In genomic region chr12:31874961-31875608, GRCh38 we compare ENCODE assay signal across 8 cellular contexts.
DNase-seq lines count a peak whose midpoint lies in the region; ATAC-seq and TF ChIP-seq lines count a peak whose summit lies in the region.

No MANE protein-coding gene starts in this region.

- H3K27ac ChIP-seq in SJCRH30, result peak overlapping the region; percentile 26; the same call in 1 of the 2 replicates
- H3K27ac ChIP-seq in coronary artery, result peak overlapping the region in 1 of 2 donors; percentile 35

- H3K27me3 Mint-ChIP-seq in activated naive CD4-positive, alpha-beta T cell treated with anti-CD3 and anti-CD28 coated beads, Interleukin-2, amount 50 U/mL, for 24 hours, result no peaks in the 10 kb centered on the region
- H3K27me3 Mint-ChIP-seq in immature natural killer cell (ENCODE audit: low read depth in 3 of 3), result peaks cover 4 to 8% (median 5%) of the 10 kb centered on the region in 3 donors

- H3K4me1 ChIP-seq in SJCRH30, result peaks cover 28% of the 10 kb centered on the region

- in situ Hi-C loops in G401 (cut with HindIII; ENCODE audit: low sequenced_read_pairs), result no loop called here

- TF ChIP-seq CTCF in coronary artery (IDR thresholded peaks at IDR 0.05), result no peak

- H3K9me3 Mint-ChIP-seq in activated naive CD4-positive, alpha-beta T cell treated with anti-CD3 and anti-CD28 coated beads, Interleukin-2, amount 50 U/mL, for 24 hours, result peaks cover 11% of the 10 kb centered on the region
- peaks cover 0 to 3% (median 0%) of the 10 kb centered on the region in 6 donors for H3K9me3 Mint-ChIP-seq in immature natural killer cell

- H3K36me3 Mint-ChIP-seq in activated naive CD4-positive, alpha-beta T cell treated with anti-CD3 and anti-CD28 coated beads, Interleukin-2, amount 50 U/mL, for 24 hours, result peaks cover 13% of the 10 kb centered on the region
- H3K36me3 Mint-ChIP-seq in immature natural killer cell, result peaks cover 9 to 25% (median 22%) of the 10 kb centered on the region in 3 donors

- H3K4me3 Mint-ChIP-seq in activated naive CD4-positive, alpha-beta T cell treated with anti-CD3 and anti-CD28 coated beads, Interleukin-2, amount 50 U/mL, for 24 hours, result peak overlapping the region; percentile 55
- H3K4me3 Mint-ChIP-seq in immature natural killer cell, result peak overlapping the region; percentile 16 to 74 (median 34)

- peaks cover 3% of the 10 kb centered on the region; the same call in 1 of the 2 replicates for H3K9me3 ChIP-seq in SJCRH30 (replicated peaks)

- H3K36me3 ChIP-seq in SJCRH30, result no peaks in the 10 kb centered on the region

- peak; percentile 65 for ATAC-seq in HG02588 (IDR thresholded peaks at IDR 0.05; ENCODE audit: unreplicated experiment)

- no peaks in the 10 kb centered on the region for H3K27me3 ChIP-seq in SJCRH30

- DNase-seq in DMS53 treated with DMSO at 0.1 percent for 48 hours (lab: John Stamatoyannopoulos, UW; ENCODE audit: unreplicated experiment) (peak; percentile 33), SJCRH30 (peak; percentile 45 to 67), immature natural killer cell (peak; percentile 42 to 64 (median 53)), G401 (ENCODE audit: low spot score) (no peak), coronary artery (ENCODE audit: low spot score) (no peak)
- DNase-seq in stimulated activated CD4-positive, alpha-beta T cell treated with anti-CD3 and anti-CD28 coated beads, Interleukin-2, amount 100 ng/mL, for 4 hours (ENCODE audit: low read depth), result peak; percentile 62

- no peak overlapping the region for H3K4me3 ChIP-seq in SJCRH30
- H3K4me3 ChIP-seq in coronary artery, result no peak overlapping the region

- peak overlapping the region; percentile 98 for H3K27ac Mint-ChIP-seq in activated naive CD4-positive, alpha-beta T cell treated with anti-CD3 and anti-CD28 coated beads, Interleukin-2, amount 50 U/mL, for 24 hours
- peak overlapping the region; percentile 80 to 97 (median 88) for H3K27ac Mint-ChIP-seq in immature natural killer cell

- H3K4me1 Mint-ChIP-seq in activated naive CD4-positive, alpha-beta T cell treated with anti-CD3 and anti-CD28 coated beads, Interleukin-2, amount 50 U/mL, for 24 hours, result peaks cover 62% of the 10 kb centered on the region
- H3K4me1 Mint-ChIP-seq in immature natural killer cell, result peaks cover 52 to 64% of the 10 kb centered on the region in 2 donors

Comparison
In these comparisons a context has a peak if more than half of its experiments do, and no peak if none do; other contexts are left out.
1. DNase-seq: peak in DMS53 treated with DMSO at 0.1 percent for 48 hours (single experiment), SJCRH30 (2 of 2), immature natural killer cell (3 of 3) and stimulated activated CD4-positive, alpha-beta T cell treated with anti-CD3 and anti-CD28 coated beads, Interleukin-2, amount 100 ng/mL, for 4 hours (single experiment); none in G401 (single experiment) and coronary artery (single experiment).